Comparison of ENCODE assay signal across 11 cellular contexts in the genomic region with DNA sequence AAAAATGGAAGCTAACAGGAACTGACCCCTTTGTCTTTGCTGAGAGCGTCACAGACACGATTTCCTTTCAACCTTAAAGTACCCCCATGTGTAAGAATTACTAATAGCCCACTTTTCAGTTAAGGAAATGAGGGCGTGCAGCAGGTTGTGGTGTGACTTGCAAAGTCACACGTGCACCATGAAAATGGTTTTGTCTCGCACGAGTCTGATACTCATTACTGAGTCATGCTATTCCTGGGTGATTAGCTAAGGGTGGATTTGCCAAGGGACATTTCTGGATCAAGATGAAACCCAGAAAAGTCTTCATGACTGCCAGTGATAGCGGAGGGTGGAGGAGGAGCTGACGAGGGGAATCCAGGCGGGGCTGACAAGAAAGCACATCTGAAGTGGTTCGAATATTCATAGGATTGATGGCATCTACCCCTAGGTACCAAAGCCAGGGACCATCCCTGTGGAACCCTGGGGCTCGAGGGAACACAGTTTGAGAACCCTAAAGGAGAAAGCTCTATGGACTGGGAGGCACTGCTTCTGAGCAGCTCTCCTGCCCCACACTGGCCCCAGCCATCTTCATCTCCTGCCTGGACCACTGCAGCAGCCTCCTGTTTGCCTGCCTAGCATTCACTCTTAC. TPM values are rescaled to one million over a fixed set of nuclear protein-coding genes. Genes with fewer than 3 reads are reported as not detected.
A peak's percentile ranks its signal among the peaks of the same experiment; 100 is the strongest.
DNase-seq lines count a peak whose midpoint lies in the region; ATAC-seq, FAIRE-seq and TF ChIP-seq lines count a peak whose summit lies in the region.
"Had no signal": no experiment of that assay in that cellular context is flagged by ENCODE, and none has a peak within 500 bp of the region (broad histone marks: within the 10 kb centered on the region; RNA-seq: fewer than 3 reads in every experiment).

No MANE protein-coding gene starts in this region.

- no peak overlapping the region for H3K4me3 ChIP-seq in BJ (ENCODE audit: low read depth, low read length)
- no peak overlapping the region for H3K4me3 ChIP-seq in astrocyte (ENCODE audit: insufficient read depth, low read depth, low read length)
- H3K4me3 ChIP-seq: gastroesophageal sphincter had no signal

- no peak for ATAC-seq in GM19455 (IDR thresholded peaks at IDR 0.05; ENCODE audit: unreplicated experiment)
- ATAC-seq in HG03571 (IDR thresholded peaks at IDR 0.05; ENCODE audit: unreplicated experiment) = no peak
- ATAC-seq in GM19324 (IDR thresholded peaks at IDR 0.05; ENCODE audit: low FRiP score, unreplicated experiment) = no peak
- ATAC-seq: gastroesophageal sphincter had no signal

- DNase-seq in BJ (ENCODE audit: low read depth) (peak; percentile 83), HCEC 1CT (peak; percentile 62), astrocyte (ENCODE audit: low read depth) (peak; percentile 82), lung microvascular endothelial cell (ENCODE audit: low read depth in 2 of 2) (peak; percentile 78 to 90), LoVo (ENCODE audit: low spot score) (no peak)
- DNase-seq: brain microvascular endothelial cell had no signal

- H3K36me3 Mint-ChIP-seq in astrocyte (ENCODE audit: low read depth, unreplicated experiment) = peaks cover 12% of the 10 kb centered on the region

- H3K9ac ChIP-seq in astrocyte (ENCODE audit: low read length) = peak overlapping the region; percentile 32

- CTCF ChIA-PET in BJ (lab: Yijun Ruan, JAX) = interaction anchor here (0.7 to 1.8 kb wide), 5 partner anchors 9 to 91 kb away, joined by 3 to 9 read pairs (median 4); no protein-coding TSS in a partner anchor

- peaks cover 2% of the 10 kb centered on the region for H3K27me3 Mint-ChIP-seq in astrocyte (ENCODE audit: low read depth, unreplicated experiment)

- peaks cover 6% of the 10 kb centered on the region for H3K79me2 ChIP-seq in astrocyte (ENCODE audit: insufficient read depth, low read length)

- no peaks in the 10 kb centered on the region for H3K27me3 ChIP-seq in BJ (ENCODE audit: control insufficient read depth, insufficient read depth, low read length)
- H3K27me3 ChIP-seq in astrocyte (ENCODE audit: insufficient read depth, low read length) = no peaks in the 10 kb centered on the region
- H3K27me3 ChIP-seq: brain microvascular endothelial cell, gastroesophageal sphincter had no signal

- peak overlapping the region; percentile 52 for H3K4me2 ChIP-seq in astrocyte (ENCODE audit: low read length)

- H3K9me3 ChIP-seq in astrocyte (ENCODE audit: insufficient read depth, low read depth, low read length) = no peaks in the 10 kb centered on the region
- H3K9me3 ChIP-seq: gastroesophageal sphincter had no signal

- TF ChIP-seq CTCF in BJ (IDR thresholded peaks at IDR 0.05; ENCODE audit: insufficient read depth, low read depth, low read length) (no peak), astrocyte (IDR thresholded peaks at IDR 0.05; ENCODE audit: insufficient read depth, low read depth, low read length) (no peak)

- peak overlapping the region; percentile 54 for H3K27ac ChIP-seq in astrocyte (ENCODE audit: low read depth, low read length)
- H3K27ac ChIP-seq: brain microvascular endothelial cell, gastroesophageal sphincter had no signal

- H2AFZ ChIP-seq in astrocyte (ENCODE audit: low read depth, low read length) = no peak overlapping the region

- H3K4me1 ChIP-seq in astrocyte (ENCODE audit: insufficient read depth, low read length) = peaks cover 14% of the 10 kb centered on the region

- H3K9me3 Mint-ChIP-seq in astrocyte (ENCODE audit: unreplicated experiment) = peaks cover 4% of the 10 kb centered on the region

- H3K4me1 Mint-ChIP-seq in astrocyte (ENCODE audit: low read depth, unreplicated experiment) = peaks cover 2% of the 10 kb centered on the region

- no peaks in the 10 kb centered on the region for H3K36me3 ChIP-seq in BJ (ENCODE audit: control insufficient read depth, insufficient read depth, low read length)
- H3K36me3 ChIP-seq in astrocyte (ENCODE audit: insufficient read depth, low read length) = no peaks in the 10 kb centered on the region
- H3K36me3 ChIP-seq: brain microvascular endothelial cell, gastroesophageal sphincter had no signal

- no peak overlapping the region for H3K4me3 Mint-ChIP-seq in astrocyte (ENCODE audit: unreplicated experiment)

- no peak for FAIRE-seq in astrocyte (lab: Jason Lieb, UNC)
- FAIRE-seq: GM18507 had no signal

- no peak overlapping the region for H3K27ac Mint-ChIP-seq in astrocyte (ENCODE audit: unreplicated experiment)

- POLR2A ChIA-PET in BJ (lab: Charles Lee) = interaction anchor here (0.7 kb wide), 1 partner anchor 31 kb away, joined by 5 read pairs; no protein-coding TSS in a partner anchor

- peaks cover 8% of the 10 kb centered on the region for H4K20me1 ChIP-seq in astrocyte (ENCODE audit: insufficient read depth, low read length)

RNA-seq across cellular contexts. Expression of gene NFATC2, which starts 12.1 kb away (rescaled TPM):
- polyA plus RNA-seq in BJ (2011; rRNA removed) = 0.12 and 0.21 TPM in 2 replicates
- 0.24 and 0.57 TPM in 2 replicates for polyA minus RNA-seq in BJ (2011; rRNA and poly(A)+ RNA removed)
- total RNA-seq in astrocyte (3.9 and 4.1 TPM in 2 replicates), lung microvascular endothelial cell (2.4 and 4.8 TPM in 2 replicates)
